ENCODE assay signal across 8 cellular contexts in the genomic region with DNA sequence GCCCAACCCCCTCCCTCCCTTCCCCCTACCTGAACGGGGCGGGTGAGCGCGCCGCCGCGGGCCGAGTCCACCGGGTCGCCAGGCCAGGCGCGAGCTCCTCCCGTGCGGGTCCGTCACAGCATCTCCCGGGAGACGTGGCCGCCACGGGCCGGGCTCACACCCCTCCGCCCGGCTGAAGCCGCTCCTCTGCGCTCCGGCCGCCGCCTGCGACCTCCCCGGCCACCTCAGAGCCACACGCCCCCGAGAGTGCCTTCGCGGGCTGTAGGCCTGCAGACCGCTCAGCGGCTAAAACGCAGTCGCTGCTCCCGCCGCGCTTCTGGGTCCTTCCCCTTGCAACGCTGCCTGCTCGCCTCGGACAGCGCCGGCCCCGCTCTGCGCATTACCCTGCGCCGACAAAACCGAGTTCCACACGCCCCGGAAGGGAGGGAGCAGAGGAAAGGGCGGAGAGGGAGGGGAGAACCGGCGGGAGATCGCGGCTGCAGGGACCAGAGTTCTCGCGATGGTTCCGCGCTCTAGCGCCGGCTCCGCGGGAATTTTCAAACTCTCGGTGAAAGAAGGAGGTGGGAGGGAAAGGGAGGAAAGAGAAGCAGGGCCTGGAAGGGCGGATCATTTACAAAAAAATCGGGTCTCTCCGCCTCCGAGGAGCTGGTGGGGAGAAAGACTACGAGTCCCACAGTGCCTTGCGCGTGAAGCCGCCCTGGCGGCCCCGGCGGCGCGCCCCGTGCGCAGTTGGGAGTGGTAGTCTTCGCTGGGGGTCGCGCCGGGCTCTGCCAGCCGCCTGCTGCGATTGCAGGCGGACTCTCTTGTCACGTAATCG. TPM values are rescaled to one million over a fixed set of nuclear protein-coding genes. Genes with fewer than 3 reads are reported as not detected.
A peak's percentile ranks its signal among the peaks of the same experiment; 100 is the strongest.
DNase-seq lines count a peak whose midpoint lies in the region; ATAC-seq and TF ChIP-seq lines count a peak whose summit lies in the region.

A gene with protein sequence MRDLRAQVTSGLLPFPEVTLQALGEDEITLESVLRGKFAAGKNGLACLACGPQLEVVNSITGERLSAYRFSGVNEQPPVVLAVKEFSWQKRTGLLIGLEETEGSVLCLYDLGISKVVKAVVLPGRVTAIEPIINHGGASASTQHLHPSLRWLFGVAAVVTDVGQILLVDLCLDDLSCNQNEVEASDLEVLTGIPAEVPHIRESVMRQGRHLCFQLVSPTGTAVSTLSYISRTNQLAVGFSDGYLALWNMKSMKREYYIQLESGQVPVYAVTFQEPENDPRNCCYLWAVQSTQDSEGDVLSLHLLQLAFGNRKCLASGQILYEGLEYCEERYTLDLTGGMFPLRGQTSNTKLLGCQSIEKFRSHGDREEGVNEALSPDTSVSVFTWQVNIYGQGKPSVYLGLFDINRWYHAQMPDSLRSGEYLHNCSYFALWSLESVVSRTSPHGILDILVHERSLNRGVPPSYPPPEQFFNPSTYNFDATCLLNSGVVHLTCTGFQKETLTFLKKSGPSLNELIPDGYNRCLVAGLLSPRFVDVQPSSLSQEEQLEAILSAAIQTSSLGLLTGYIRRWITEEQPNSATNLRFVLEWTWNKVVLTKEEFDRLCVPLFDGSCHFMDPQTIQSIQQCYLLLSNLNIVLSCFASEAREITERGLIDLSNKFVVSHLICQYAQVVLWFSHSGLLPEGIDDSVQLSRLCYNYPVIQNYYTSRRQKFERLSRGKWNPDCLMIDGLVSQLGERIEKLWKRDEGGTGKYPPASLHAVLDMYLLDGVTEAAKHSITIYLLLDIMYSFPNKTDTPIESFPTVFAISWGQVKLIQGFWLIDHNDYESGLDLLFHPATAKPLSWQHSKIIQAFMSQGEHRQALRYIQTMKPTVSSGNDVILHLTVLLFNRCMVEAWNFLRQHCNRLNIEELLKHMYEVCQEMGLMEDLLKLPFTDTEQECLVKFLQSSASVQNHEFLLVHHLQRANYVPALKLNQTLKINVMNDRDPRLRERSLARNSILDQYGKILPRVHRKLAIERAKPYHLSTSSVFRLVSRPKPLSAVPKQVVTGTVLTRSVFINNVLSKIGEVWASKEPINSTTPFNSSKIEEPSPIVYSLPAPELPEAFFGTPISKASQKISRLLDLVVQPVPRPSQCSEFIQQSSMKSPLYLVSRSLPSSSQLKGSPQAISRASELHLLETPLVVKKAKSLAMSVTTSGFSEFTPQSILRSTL (N-terminal part only) (minus strand): TSS at position 400 of the 817 bp plus-strand sequence. CDS start 13,578 bp downstream, outside the sequence.

- H3K27ac ChIP-seq in left ventricle myocardium inferior (replicated peaks) (peak within 1 kb of the TSS; percentile 98), prostate gland (peak within 1 kb of the TSS; percentile 92 to 97), urinary bladder (ENCODE audit: low read depth) (peak within 1 kb of the TSS; percentile 86)

- H3K27me3 ChIP-seq in left ventricle myocardium inferior (ENCODE audit: low read depth) (no peaks in the 10 kb centered on the region), prostate gland (replicated peaks; ENCODE audit: insufficient read depth) (no peaks in the 10 kb centered on the region)

- H3K4me1 ChIP-seq in left ventricle myocardium inferior = peaks cover 47% of the 10 kb centered on the region
- peaks cover 3% of the 10 kb centered on the region for H3K4me1 ChIP-seq in prostate gland (replicated peaks)
- H3K4me1 ChIP-seq in urinary bladder (ENCODE audit: insufficient read depth) = no peaks in the 10 kb centered on the region

- peaks cover 4% of the 10 kb centered on the region for H3K36me3 Mint-ChIP-seq in T-helper 17 cell (ENCODE audit: low read depth)

- TF ChIP-seq POLR2A in GM15510 (IDR thresholded peaks at IDR 0.05; ENCODE audit: borderline replicate concordance, extremely low read depth, insufficient read length) (peak; percentile 97), prostate gland (IDR thresholded peaks at IDR 0.05) (peak; percentile 98)

- peaks cover 32% of the 10 kb centered on the region for H3K4me1 Mint-ChIP-seq in T-helper 17 cell

- under 1% methylated on average over 64 of the region's 90 CpGs for WGBS in prostate gland
- WGBS in urinary bladder = under 1% methylated on average over 88 of the region's 90 CpGs

- H3K36me3 ChIP-seq in left ventricle myocardium inferior (peaks cover 10% of the 10 kb centered on the region), prostate gland (no peaks in the 10 kb centered on the region), urinary bladder (ENCODE audit: insufficient read depth) (no peaks in the 10 kb centered on the region)

- H3K27me3 Mint-ChIP-seq in T-helper 17 cell = no peaks in the 10 kb centered on the region

- TF ChIP-seq CTCF in left ventricle myocardium inferior (IDR thresholded peaks at IDR 0.05; ENCODE audit: borderline replicate concordance) = peak; percentile 7
- TF ChIP-seq CTCF in prostate gland (IDR thresholded peaks at IDR 0.05) = peak in 1 of 4 experiments; percentile 18

- H3K9me3 ChIP-seq in T-helper 17 cell (ENCODE audit: control insufficient read depth, low read length, poor library complexity, severe bottlenecking) (no peaks in the 10 kb centered on the region), left ventricle myocardium inferior (replicated peaks) (no peaks in the 10 kb centered on the region), prostate gland (no peaks in the 10 kb centered on the region)

- ATAC-seq in HG02885 (IDR thresholded peaks at IDR 0.05; ENCODE audit: poor library complexity, unreplicated experiment) (peak; percentile 86), T-helper 17 cell (peak; percentile 91)

- peak within 1 kb of the TSS; percentile 90 for H3K27ac Mint-ChIP-seq in T-helper 17 cell

- peak within 1 kb of the TSS; percentile 98 for H3K4me3 Mint-ChIP-seq in T-helper 17 cell

- DNase-seq in NCI-H1694 treated with DMSO at 0.1 percent for 48 hours (lab: John Stamatoyannopoulos, UW) (peak; percentile 98), T-helper 17 cell (peak; percentile 87 to 92 (median 88)), amygdala (lab: John Stamatoyannopoulos, UW) (peak; percentile 27 to 99 (median 94)), left ventricle myocardium inferior (peak; percentile 96), prostate gland (ENCODE audit: low spot score) (peak; percentile 96)

- peak within 1 kb of the TSS; percentile 97 for H3K4me3 ChIP-seq in left ventricle myocardium inferior
- peak within 1 kb of the TSS; percentile 96 to 98 for H3K4me3 ChIP-seq in prostate gland
- peak within 1 kb of the TSS; percentile 85 for H3K4me3 ChIP-seq in urinary bladder (ENCODE audit: low read depth, low read length)

- intact Hi-C loops in left ventricle myocardium inferior (cut with micrococcal nuclease) = no loop called here
- intact Hi-C loops in prostate gland (cut with DNase I) = loop anchor here (10.0 kb wide), 1 partner anchor 173 kb away; a partner anchor contains a TSS

RNA-seq across cellular contexts. Expression of the gene that starts here (rescaled TPM):
- 10 to 100 TPM; 63.0 to 77.9 TPM for total RNA-seq in T-helper 17 cell
- 20.8 TPM for total RNA-seq in left ventricle myocardium inferior
- total RNA-seq in prostate gland = 10 to 100 TPM; 22.5 to 39.6 TPM
- 45.7 TPM for total RNA-seq in urinary bladder
- 15.3 TPM for polyA plus RNA-seq in urinary bladder

Comparison
In these comparisons a context has a peak if more than half of its experiments do, and no peak if none do; other contexts are left out.
1. Peak in every context shown above with its lines: DNase-seq, ATAC-seq, H3K4me3 ChIP-seq and H3K27ac ChIP-seq.